ENCODE assay signal across 1 cellular context in genomic region chr18:32091724-32092421, GRCh38.
TF ChIP-seq lines count a peak whose summit lies in the region.

Gene RNF138 (plus strand): TSS chr18:32091874. CDS start chr18:32092777, 903 bp downstream.

TF ChIP-seq in WTC11, 78 proteins besides CTCF, POLR2A, EP300 and RAD21 (continued from another document):
- peak; percentile 81; the same call in 1 of the 2 replicates for TF ChIP-seq ETV6 (CRISPR knock-in tag; IDR thresholded peaks at IDR 0.05)
- TF ChIP-seq ZNF281 (CRISPR knock-in tag; IDR thresholded peaks at IDR 0.05), result peak; percentile 64
- TF ChIP-seq CREB1 (CRISPR knock-in tag; IDR thresholded peaks at IDR 0.05), result peak; percentile 71; the same call in 1 of the 2 replicates
- TF ChIP-seq FOXP4 (CRISPR knock-in tag; IDR thresholded peaks at IDR 0.05), result peak; percentile 83
- peak; percentile 60 for TF ChIP-seq NR2C2 (CRISPR knock-in tag; IDR thresholded peaks at IDR 0.05)
- TF ChIP-seq GABPB1 (CRISPR knock-in tag; IDR thresholded peaks at IDR 0.05), result peak; percentile 68
- TF ChIP-seq IRF1 (CRISPR knock-in tag; IDR thresholded peaks at IDR 0.05), result 0 out of 2 replicates have a peak, but pooled peaks have one; percentile 22
